In genomic region chr2:183117226-183117625, GRCh38 we compare ENCODE assay signal across 26 cellular contexts.
"Had no signal": no experiment of that assay in that cellular context is flagged by ENCODE, and none has a peak within 500 bp of the region (broad histone marks: within the 10 kb centered on the region; RNA-seq: fewer than 3 reads in every experiment).

No MANE protein-coding gene starts in this region.

- DNase-seq: activated CD4-positive, alpha-beta memory T cell treated with anti-CD3 and anti-CD28 coated beads for 36 hours; activated CD4-positive, alpha-beta T cell treated with anti-CD3 and anti-CD28 coated beads, Interleukin-2, amount 10 ng/mL, durations not matched to agents 24 days and 14 days; activated CD4-positive, CD25-positive, alpha-beta regulatory T cell treated with anti-CD3 and anti-CD28 coated beads, Interleukin-2, amount 50 U/mL, for 72 hours; activated naive CD4-positive, alpha-beta T cell; activated T-cell treated with anti-CD3 and anti-CD28 coated beads, Interleukin-2, amount 50 U/mL, for 4 hours; anterior cingulate cortex; effector CD4-positive, alpha-beta T cell; esophagus squamous epithelium; gastrocnemius medialis; glutamatergic neuron; islet precursor cell; left ventricle myocardium inferior; naive B cell; nephron progenitor cell; stimulated activated CD4-positive, alpha-beta T cell treated with anti-CD3 and anti-CD28 coated beads, Interleukin-12 subunit alpha, Interleukin-12 subunit beta, amount 100 ng/mL, for 4 hours; stimulated activated CD4-positive, alpha-beta T cell treated with anti-CD3 and anti-CD28 coated beads, Interleukin-4, amount 100 ng/mL, for 1 hour; stimulated activated naive CD8-positive, alpha-beta T cell treated with anti-CD3 and anti-CD28 coated beads, Interleukin-15, Interleukin-2, amounts not matched to agents 100 U/mL and 50 U/mL, for 24 hours; T1000; testis; transverse colon; WERI-Rb-1 had no signal

- H3K4me3 ChIP-seq: esophagus squamous epithelium, gastrocnemius medialis, left ventricle myocardium inferior, skin epidermis, testis, transverse colon had no signal

- H3K9me3 ChIP-seq: esophagus squamous epithelium, gastrocnemius medialis, left ventricle myocardium inferior, neutrophil, testis, transverse colon had no signal

- H3K36me3 ChIP-seq: esophagus squamous epithelium, gastrocnemius medialis, left ventricle myocardium inferior, neutrophil, transverse colon, WERI-Rb-1 had no signal

- H3K27me3 ChIP-seq: esophagus squamous epithelium, gastrocnemius medialis, neutrophil, testis, transverse colon had no signal

- ATAC-seq: activated naive CD4-positive, alpha-beta T cell treated with anti-CD3 and anti-CD28 coated beads, Interleukin-2, amount 50 U/mL, for 72 hours; activated T-cell treated with anti-CD3 and anti-CD28 coated beads, Interleukin-2, amount 50 U/mL, for 4 hours; activated T-helper 17 cell treated with anti-CD3 and anti-CD28 coated beads, Interleukin-2, amount 50 U/mL, for 72 hours; gastrocnemius medialis; sciatic nerve; stimulated activated naive CD8-positive, alpha-beta T cell treated with anti-CD3 and anti-CD28 coated beads, Interleukin-15, Interleukin-2, amounts not matched to agents 100 U/mL and 50 U/mL, for 24 hours had no signal
